ENCODE assay signal across 8 cellular contexts in genomic region chr19:49421039-49421877, GRCh38. TPM values are rescaled to one million over a fixed set of nuclear protein-coding genes. Genes with fewer than 3 reads are reported as not detected.
DNase-seq lines count a peak whose midpoint lies in the region; ATAC-seq and TF ChIP-seq lines count a peak whose summit lies in the region.

No MANE protein-coding gene starts in this region.

- ATAC-seq in omental fat pad (ENCODE audit: low FRiP score) (peak; percentile 57), HG03175 (IDR thresholded peaks at IDR 0.05; ENCODE audit: unreplicated experiment) (no peak), GM21619 (IDR thresholded peaks at IDR 0.05; ENCODE audit: unreplicated experiment) (no peak)

- no peak for TF ChIP-seq CTCF in omental fat pad (IDR thresholded peaks at IDR 0.05)

- peak; percentile 99 for DNase-seq in ELF-1 (ENCODE audit: low read depth, low spot score)
- DNase-seq in NCI-H128 (lab: John Stamatoyannopoulos, UW; ENCODE audit: unreplicated experiment), result peak; percentile 99
- DNase-seq in activated CD4-positive, alpha-beta T cell treated with anti-CD3 and anti-CD28 coated beads, Interleukin-2, amount 50 U/mL, for 48 hours, result peak; percentile 63 to 67
- DNase-seq in fibroblast of peridontal ligament (ENCODE audit: extremely low read depth), result peak; percentile 40
- peak; percentile 40 for DNase-seq in omental fat pad (ENCODE audit: low spot score)
- DNase-seq in OCI-M2 (lab: John Stamatoyannopoulos, UW; ENCODE audit: unreplicated experiment), result no peak

RNA-seq across cellular contexts. Expression of gene PTH2, which starts 2.0 kb away (rescaled TPM):
- total RNA-seq in omental fat pad, result not detected

RNA-seq across cellular contexts. Expression of gene GFY, which starts 3.9 kb away (rescaled TPM):
- not detected for total RNA-seq in omental fat pad

RNA-seq across cellular contexts. Expression of gene SLC17A7, which starts 20.1 kb away (rescaled TPM):
- 1 to 10 TPM in 3 of 4 donors, under 1 TPM in 1; 0.48 to 6.3 (median 1.0) TPM for total RNA-seq in omental fat pad

RNA-seq across cellular contexts. Expression of gene PIH1D1, which starts 30.4 kb away (rescaled TPM):
- total RNA-seq in omental fat pad, result 10 to 100 TPM; 52.7 to 87.4 (median 75.7) TPM

RNA-seq across cellular contexts. Expression of gene ALDH16A1, which starts 31.8 kb away (rescaled TPM):
- 10 to 100 TPM; 20.3 to 48.1 (median 34.6) TPM for total RNA-seq in omental fat pad
